Comparison of ENCODE assay signal across 18 cellular contexts in the genomic region with DNA sequence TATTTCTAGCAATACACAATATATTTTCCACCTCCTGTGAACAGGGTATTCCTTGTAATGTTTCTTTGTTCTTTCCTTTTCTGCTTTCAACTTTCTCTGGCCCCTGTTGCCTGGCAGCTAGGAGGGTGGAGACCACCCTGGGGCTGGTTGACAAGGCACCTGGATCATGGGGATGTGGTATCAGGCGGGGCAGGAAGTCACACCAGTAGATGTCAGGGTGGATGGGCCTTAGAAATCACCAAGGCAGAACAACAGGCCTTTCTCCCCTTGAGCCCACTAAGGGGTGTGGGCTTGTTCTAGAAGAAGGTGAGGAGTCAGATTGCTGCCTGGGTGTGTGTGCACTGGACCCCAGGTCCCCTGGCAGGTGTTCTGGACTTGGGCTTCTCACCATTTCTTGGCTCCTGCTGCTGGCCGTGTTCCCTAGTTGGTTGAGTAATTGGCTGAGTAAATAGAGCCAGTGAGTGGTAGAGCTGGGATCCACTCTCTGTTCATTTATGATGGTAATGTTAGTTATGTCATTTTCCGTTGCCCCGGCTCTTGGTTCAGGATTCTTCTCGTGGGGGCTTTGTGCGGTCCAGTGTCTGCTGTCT. TPM values are rescaled to one million over a fixed set of nuclear protein-coding genes. Genes with fewer than 3 reads are reported as not detected.
DNase-seq lines count a peak whose midpoint lies in the region; ATAC-seq and TF ChIP-seq lines count a peak whose summit lies in the region.
"Had no signal": no experiment of that assay in that cellular context is flagged by ENCODE, and none has a peak within 500 bp of the region (broad histone marks: within the 10 kb centered on the region; RNA-seq: fewer than 3 reads in every experiment).

No MANE protein-coding gene starts in this region.

- H3K27ac ChIP-seq in KOPT-K1 (ENCODE audit: low read depth, low read length, poor library complexity, severe bottlenecking) (peak overlapping the region; percentile 26), neural progenitor cell (no peak overlapping the region)
- H3K27ac ChIP-seq: esophagus squamous epithelium, left lung, vagina had no signal

- no peak overlapping the region for H3K4me3 ChIP-seq in neural progenitor cell
- H3K4me3 ChIP-seq: esophagus squamous epithelium, GM12878, left lung had no signal

- H3K9me3 Mint-ChIP-seq in activated naive CD8-positive, alpha-beta T cell treated with anti-CD3 and anti-CD28 coated beads, Interleukin-2, amount 10 ng/mL, durations not matched to agents 7 days and 5 days = no peaks in the 10 kb centered on the region
- H3K9me3 Mint-ChIP-seq in activated naive CD8-positive, alpha-beta T cell treated with anti-CD3 and anti-CD28 coated beads, Interleukin-2, amount 50 U/mL, for 24 hours = no peaks in the 10 kb centered on the region
- no peaks in the 10 kb centered on the region for H3K9me3 Mint-ChIP-seq in neural progenitor cell
- H3K9me3 Mint-ChIP-seq: nephron progenitor cell had no signal

- peaks cover 17% of the 10 kb centered on the region for H3K27me3 ChIP-seq in neural progenitor cell
- H3K27me3 ChIP-seq: esophagus squamous epithelium, left lung, vagina had no signal

- H3F3A ChIP-seq in neural progenitor cell (ENCODE audit: low read depth) = peaks cover 8% of the 10 kb centered on the region

- H3K36me3 ChIP-seq in KOPT-K1 (ENCODE audit: insufficient read depth, low read length) (peaks cover 44% of the 10 kb centered on the region), neural progenitor cell (no peaks in the 10 kb centered on the region)

- no peak overlapping the region for H3K4me2 ChIP-seq in neural progenitor cell

- ATAC-seq in activated naive CD8-positive, alpha-beta T cell treated with anti-CD3 and anti-CD28 coated beads, Interleukin-2, amount 10 ng/mL, durations not matched to agents 7 days and 5 days (ENCODE audit: low read depth) = no peak
- no peak for ATAC-seq in activated naive CD8-positive, alpha-beta T cell treated with anti-CD3 and anti-CD28 coated beads, Interleukin-2, amount 50 U/mL, for 24 hours
- ATAC-seq in HG03135 (IDR thresholded peaks at IDR 0.05; ENCODE audit: unreplicated experiment) = no peak
- ATAC-seq in GM21390 (IDR thresholded peaks at IDR 0.05; ENCODE audit: unreplicated experiment) = no peak
- ATAC-seq: GM12878, left lung, right cardiac atrium had no signal

- peaks cover 4% of the 10 kb centered on the region for H3K27me3 Mint-ChIP-seq in activated naive CD8-positive, alpha-beta T cell treated with anti-CD3 and anti-CD28 coated beads, Interleukin-2, amount 10 ng/mL, durations not matched to agents 7 days and 5 days
- no peaks in the 10 kb centered on the region for H3K27me3 Mint-ChIP-seq in activated naive CD8-positive, alpha-beta T cell treated with anti-CD3 and anti-CD28 coated beads, Interleukin-2, amount 50 U/mL, for 24 hours
- peaks cover 13% of the 10 kb centered on the region for H3K27me3 Mint-ChIP-seq in neural progenitor cell (ENCODE audit: insufficient read depth, low read depth)

- H3K36me3 Mint-ChIP-seq in activated naive CD8-positive, alpha-beta T cell treated with anti-CD3 and anti-CD28 coated beads, Interleukin-2, amount 10 ng/mL, durations not matched to agents 7 days and 5 days = peaks cover 5% of the 10 kb centered on the region
- H3K36me3 Mint-ChIP-seq in activated naive CD8-positive, alpha-beta T cell treated with anti-CD3 and anti-CD28 coated beads, Interleukin-2, amount 50 U/mL, for 24 hours (ENCODE audit: low read depth) = peaks cover 7% of the 10 kb centered on the region
- peaks cover 7% of the 10 kb centered on the region for H3K36me3 Mint-ChIP-seq in neural progenitor cell

- no peaks in the 10 kb centered on the region for H3K79me2 ChIP-seq in neural progenitor cell (ENCODE audit: low read depth)

- H3K4me1 Mint-ChIP-seq in activated naive CD8-positive, alpha-beta T cell treated with anti-CD3 and anti-CD28 coated beads, Interleukin-2, amount 10 ng/mL, durations not matched to agents 7 days and 5 days = peaks cover 41% of the 10 kb centered on the region
- H3K4me1 Mint-ChIP-seq in activated naive CD8-positive, alpha-beta T cell treated with anti-CD3 and anti-CD28 coated beads, Interleukin-2, amount 50 U/mL, for 24 hours = peaks cover 33% of the 10 kb centered on the region
- peaks cover 9% of the 10 kb centered on the region for H3K4me1 Mint-ChIP-seq in neural progenitor cell

- H3K4me1 ChIP-seq in neural progenitor cell = no peaks in the 10 kb centered on the region

- no peak for TF ChIP-seq CTCF in neural progenitor cell (IDR thresholded peaks at IDR 0.05)

- peak overlapping the region; percentile 68 for H3K4me3 Mint-ChIP-seq in activated naive CD8-positive, alpha-beta T cell treated with anti-CD3 and anti-CD28 coated beads, Interleukin-2, amount 10 ng/mL, durations not matched to agents 7 days and 5 days
- H3K4me3 Mint-ChIP-seq in activated naive CD8-positive, alpha-beta T cell treated with anti-CD3 and anti-CD28 coated beads, Interleukin-2, amount 50 U/mL, for 24 hours = no peak overlapping the region
- peak overlapping the region; percentile 68 for H3K4me3 Mint-ChIP-seq in neural progenitor cell

- H3K9me3 ChIP-seq in KOPT-K1 (ENCODE audit: insufficient read depth, low read length, poor library complexity, severe bottlenecking) = no peaks in the 10 kb centered on the region
- H3K9me3 ChIP-seq in neural progenitor cell (ENCODE audit: low read depth) = no peaks in the 10 kb centered on the region
- H3K9me3 ChIP-seq: esophagus squamous epithelium, left lung, vagina had no signal

- H2AFZ ChIP-seq in neural progenitor cell (replicated peaks) = no peak overlapping the region

- in situ Hi-C loops in T47D (cut with HindIII; ENCODE audit: low pct_unique_long_range_greater_than_20kb, low sequenced_read_pairs) = no loop called here

- H3K9ac ChIP-seq in neural progenitor cell = no peak overlapping the region

- POLR2A ChIA-PET in activated naive CD8-positive, alpha-beta T cell treated with anti-CD3 and anti-CD28 coated beads, Interleukin-2, amount 10 ng/mL, durations not matched to agents 7 days and 5 days (lab: Charles Lee) = no interaction called here

- DNase-seq in activated naive CD8-positive, alpha-beta T cell treated with anti-CD3 and anti-CD28 coated beads, Interleukin-2, amount 10 ng/mL, durations not matched to agents 7 days and 5 days = no peak
- DNase-seq in activated naive CD8-positive, alpha-beta T cell treated with anti-CD3 and anti-CD28 coated beads, Interleukin-2, amount 50 U/mL, for 24 hours = no peak
- DNase-seq in T47D (ENCODE audit: low read depth in 1 of 2, low spot score in 1 of 2) (peak; percentile 31 to 34), neural progenitor cell (ENCODE audit: low spot score) (no peak), hypothalamus (lab: John Stamatoyannopoulos, UW) (no peak)
- DNase-seq: EL; esophagus squamous epithelium; NCI-H1436 treated with DMSO at 0.1 percent for 48 hours; NCI-H82; nephron progenitor cell; right cardiac atrium; stimulated activated CD4-positive, alpha-beta T cell treated with anti-CD3 and anti-CD28 coated beads, Interleukin-2, amount 100 ng/mL, for 48 hours had no signal

- peak overlapping the region; percentile 73 for H3K27ac Mint-ChIP-seq in activated naive CD8-positive, alpha-beta T cell treated with anti-CD3 and anti-CD28 coated beads, Interleukin-2, amount 10 ng/mL, durations not matched to agents 7 days and 5 days
- H3K27ac Mint-ChIP-seq in activated naive CD8-positive, alpha-beta T cell treated with anti-CD3 and anti-CD28 coated beads, Interleukin-2, amount 50 U/mL, for 24 hours = no peak overlapping the region
- no peak overlapping the region for H3K27ac Mint-ChIP-seq in neural progenitor cell
- H3K27ac Mint-ChIP-seq: nephron progenitor cell had no signal

- H4K20me1 ChIP-seq in neural progenitor cell (ENCODE audit: low read depth) = no peaks in the 10 kb centered on the region

RNA-seq across cellular contexts. Expression of a gene that starts 24.9 kb away (rescaled TPM):
- 10 to 100 TPM; 22.0 to 23.7 TPM for total RNA-seq in activated naive CD8-positive, alpha-beta T cell treated with anti-CD3 and anti-CD28 coated beads, Interleukin-2, amount 10 ng/mL, durations not matched to agents 7 days and 5 days
- total RNA-seq in neural progenitor cell (ENCODE audit: low replicate concordance) = 5.5 and 12.0 TPM in 2 replicates

RNA-seq across cellular contexts. Expression of a gene that starts 47.5 kb away (rescaled TPM):
- total RNA-seq in activated naive CD8-positive, alpha-beta T cell treated with anti-CD3 and anti-CD28 coated beads, Interleukin-2, amount 10 ng/mL, durations not matched to agents 7 days and 5 days = 10 to 100 TPM; 14.6 to 15.5 TPM
- 11.2 and 15.7 TPM in 2 replicates for total RNA-seq in neural progenitor cell (ENCODE audit: low replicate concordance)

Comparison
In these comparisons a context has a peak if more than half of its experiments do, and no peak if none do; other contexts are left out.
1. DNase-seq: peak in T47D (2 of 2); none in activated naive CD8-positive, alpha-beta T cell treated with anti-CD3 and anti-CD28 coated beads, Interleukin-2, amount 10 ng/mL, durations not matched to agents 7 days and 5 days (single experiment), activated naive CD8-positive, alpha-beta T cell treated with anti-CD3 and anti-CD28 coated beads, Interleukin-2, amount 50 U/mL, for 24 hours (single experiment), neural progenitor cell (single experiment) and hypothalamus (0 of 51).